ENCODE assay signal across 18 cellular contexts in the genomic region with DNA sequence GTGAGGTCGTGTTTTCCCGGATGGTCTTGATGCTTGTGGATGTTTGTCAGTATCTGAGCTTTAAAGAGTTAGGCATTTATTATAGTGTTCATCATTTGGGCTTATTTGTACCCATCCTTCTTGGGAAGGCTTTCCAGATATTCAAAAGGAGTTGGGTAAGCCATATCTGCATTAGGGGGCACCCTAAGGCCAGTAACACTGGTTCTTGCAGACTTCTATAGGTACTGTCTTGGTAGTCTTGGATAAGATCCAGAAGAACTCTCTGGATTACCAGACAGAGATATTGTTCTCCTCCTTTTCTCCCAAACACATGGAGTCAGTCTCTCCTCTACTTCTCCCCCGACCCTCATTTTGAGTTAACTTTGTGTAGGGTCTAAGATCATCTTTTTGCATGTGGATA.
"Had no signal": no experiment of that assay in that cellular context is flagged by ENCODE, and none has a peak within 500 bp of the region (broad histone marks: within the 10 kb centered on the region; RNA-seq: fewer than 3 reads in every experiment).

No MANE protein-coding gene starts in this region.

- DNase-seq: activated B cell treated with CpG ODN at 0.5 μM for 24 hours; activated CD4-positive, alpha-beta T cell treated with anti-CD3 and anti-CD28 coated beads for 36 hours; activated CD4-positive, alpha-beta T cell treated with anti-CD3 and anti-CD28 coated beads, Interleukin-2, amount 50 U/mL, for 4 hours; activated CD8-positive, alpha-beta memory T cell treated with anti-CD3 and anti-CD28 coated beads for 24 hours; activated CD8-positive, alpha-beta memory T cell treated with anti-CD3 and anti-CD28 coated beads, Interleukin-2, amount 50 U/mL, for 4 hours; activated naive CD4-positive, alpha-beta T cell; activated T-cell treated with anti-CD3 and anti-CD28 coated beads, Interleukin-2, amount 50 U/mL, for 4 hours; adrenal gland; effector memory CD4-positive, alpha-beta T cell; naive thymus-derived CD8-positive, alpha-beta T cell; retina; sigmoid colon; stimulated activated CD4-positive, alpha-beta T cell treated with anti-CD3 and anti-CD28 coated beads, Interleukin-15, amount 100 ng/mL, for 24 hours; stomach; T-helper 17 cell; transverse colon had no signal

- ATAC-seq: activated CD4-positive, alpha-beta T cell treated with anti-CD3 and anti-CD28 coated beads for 36 hours; activated T-cell treated with anti-CD3 and anti-CD28 coated beads, Interleukin-2, amount 50 U/mL, for 4 hours; left lobe of liver; naive thymus-derived CD8-positive, alpha-beta T cell; stimulated activated memory B cell treated with anti-CD40 and anti-IgM and Interleukin-4, amounts not matched to agents 10 μg/mL and 1 μg/mL and 100 μg/mL, for 72 hours; T-helper 17 cell had no signal
